1 cellular context compared by ENCODE assay signal in the genomic region with DNA sequence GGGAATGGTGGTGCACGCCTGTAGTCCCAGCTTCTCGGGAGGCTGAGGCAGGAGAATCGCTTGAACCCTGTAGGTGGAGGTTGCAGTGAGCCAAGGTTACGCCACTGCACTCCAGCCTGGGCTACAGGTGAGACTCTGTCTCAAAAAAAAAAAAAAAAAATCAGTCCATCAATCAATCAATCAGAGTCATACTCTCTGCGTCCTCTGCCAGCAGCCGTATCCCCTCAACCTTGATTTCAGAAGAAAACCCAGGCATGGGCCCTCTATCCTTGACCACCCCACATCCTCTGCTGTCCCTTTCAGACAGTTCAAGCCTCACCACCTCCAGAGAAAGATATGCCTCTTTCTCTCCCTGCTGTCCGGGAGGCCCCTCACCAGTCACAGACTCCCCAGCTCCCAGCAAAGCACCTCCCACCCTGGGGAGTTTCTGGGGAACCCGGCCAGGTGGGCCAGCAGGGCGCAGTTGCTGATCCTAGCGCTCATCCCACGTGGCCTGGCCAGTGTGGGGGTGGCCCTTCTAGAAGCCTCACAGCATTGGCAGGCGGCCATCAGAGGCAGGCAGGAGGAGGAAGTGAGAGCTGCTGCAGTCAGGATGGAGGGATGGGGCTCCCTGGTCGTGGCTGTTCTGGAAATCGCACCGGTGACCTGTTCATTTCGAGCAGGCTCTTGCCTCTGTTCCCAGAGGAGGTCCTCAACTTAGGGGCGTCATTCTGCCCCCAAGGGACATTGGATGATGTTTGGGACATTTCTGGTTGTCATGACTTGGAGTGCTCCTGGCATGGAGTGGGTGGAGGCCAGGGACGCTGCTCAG.
TF ChIP-seq lines count a peak whose summit lies in the region.

No MANE protein-coding gene starts in this region.

TF ChIP-seq in K562, 482 proteins besides CTCF, POLR2A, EP300 and RAD21 (continued from another document and continues in another):
- TF ChIP-seq, protein P1, sequence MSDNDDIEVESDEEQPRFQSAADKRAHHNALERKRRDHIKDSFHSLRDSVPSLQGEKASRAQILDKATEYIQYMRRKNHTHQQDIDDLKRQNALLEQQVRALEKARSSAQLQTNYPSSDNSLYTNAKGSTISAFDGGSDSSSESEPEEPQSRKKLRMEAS (CRISPR knock-in tag; IDR thresholded peaks at IDR 0.05), result peak; percentile 94
- TF ChIP-seq CREBBP (IDR thresholded peaks at IDR 0.05; ENCODE audit: low read depth, low read length), result no peak
- no peak for TF ChIP-seq MEF2A (IDR thresholded peaks at IDR 0.05; ENCODE audit: control insufficient read depth, low read depth, low read length)
- TF ChIP-seq KDM5B (IDR thresholded peaks at IDR 0.05; ENCODE audit: insufficient replicate concordance, low read depth, low read length), result peak; percentile 51
- TF ChIP-seq, protein P2, sequence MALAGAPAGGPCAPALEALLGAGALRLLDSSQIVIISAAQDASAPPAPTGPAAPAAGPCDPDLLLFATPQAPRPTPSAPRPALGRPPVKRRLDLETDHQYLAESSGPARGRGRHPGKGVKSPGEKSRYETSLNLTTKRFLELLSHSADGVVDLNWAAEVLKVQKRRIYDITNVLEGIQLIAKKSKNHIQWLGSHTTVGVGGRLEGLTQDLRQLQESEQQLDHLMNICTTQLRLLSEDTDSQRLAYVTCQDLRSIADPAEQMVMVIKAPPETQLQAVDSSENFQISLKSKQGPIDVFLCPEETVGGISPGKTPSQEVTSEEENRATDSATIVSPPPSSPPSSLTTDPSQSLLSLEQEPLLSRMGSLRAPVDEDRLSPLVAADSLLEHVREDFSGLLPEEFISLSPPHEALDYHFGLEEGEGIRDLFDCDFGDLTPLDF (CRISPR knock-in tag; IDR thresholded peaks at IDR 0.05), result no peak
- TF ChIP-seq KLF6 (CRISPR knock-in tag; IDR thresholded peaks at IDR 0.05; ENCODE audit: borderline replicate concordance), result no peak
- peak; percentile 79 for TF ChIP-seq POLR2G (IDR thresholded peaks at IDR 0.05; ENCODE audit: low read depth, low read length)
- TF ChIP-seq ZNF23 (CRISPR knock-in tag; IDR thresholded peaks at IDR 0.05), result no peak
- peak; percentile 28; the same call in 1 of the 2 replicates for TF ChIP-seq PHF8 (IDR thresholded peaks at IDR 0.05; ENCODE audit: borderline replicate concordance, low read length)
- TF ChIP-seq, protein P3, sequence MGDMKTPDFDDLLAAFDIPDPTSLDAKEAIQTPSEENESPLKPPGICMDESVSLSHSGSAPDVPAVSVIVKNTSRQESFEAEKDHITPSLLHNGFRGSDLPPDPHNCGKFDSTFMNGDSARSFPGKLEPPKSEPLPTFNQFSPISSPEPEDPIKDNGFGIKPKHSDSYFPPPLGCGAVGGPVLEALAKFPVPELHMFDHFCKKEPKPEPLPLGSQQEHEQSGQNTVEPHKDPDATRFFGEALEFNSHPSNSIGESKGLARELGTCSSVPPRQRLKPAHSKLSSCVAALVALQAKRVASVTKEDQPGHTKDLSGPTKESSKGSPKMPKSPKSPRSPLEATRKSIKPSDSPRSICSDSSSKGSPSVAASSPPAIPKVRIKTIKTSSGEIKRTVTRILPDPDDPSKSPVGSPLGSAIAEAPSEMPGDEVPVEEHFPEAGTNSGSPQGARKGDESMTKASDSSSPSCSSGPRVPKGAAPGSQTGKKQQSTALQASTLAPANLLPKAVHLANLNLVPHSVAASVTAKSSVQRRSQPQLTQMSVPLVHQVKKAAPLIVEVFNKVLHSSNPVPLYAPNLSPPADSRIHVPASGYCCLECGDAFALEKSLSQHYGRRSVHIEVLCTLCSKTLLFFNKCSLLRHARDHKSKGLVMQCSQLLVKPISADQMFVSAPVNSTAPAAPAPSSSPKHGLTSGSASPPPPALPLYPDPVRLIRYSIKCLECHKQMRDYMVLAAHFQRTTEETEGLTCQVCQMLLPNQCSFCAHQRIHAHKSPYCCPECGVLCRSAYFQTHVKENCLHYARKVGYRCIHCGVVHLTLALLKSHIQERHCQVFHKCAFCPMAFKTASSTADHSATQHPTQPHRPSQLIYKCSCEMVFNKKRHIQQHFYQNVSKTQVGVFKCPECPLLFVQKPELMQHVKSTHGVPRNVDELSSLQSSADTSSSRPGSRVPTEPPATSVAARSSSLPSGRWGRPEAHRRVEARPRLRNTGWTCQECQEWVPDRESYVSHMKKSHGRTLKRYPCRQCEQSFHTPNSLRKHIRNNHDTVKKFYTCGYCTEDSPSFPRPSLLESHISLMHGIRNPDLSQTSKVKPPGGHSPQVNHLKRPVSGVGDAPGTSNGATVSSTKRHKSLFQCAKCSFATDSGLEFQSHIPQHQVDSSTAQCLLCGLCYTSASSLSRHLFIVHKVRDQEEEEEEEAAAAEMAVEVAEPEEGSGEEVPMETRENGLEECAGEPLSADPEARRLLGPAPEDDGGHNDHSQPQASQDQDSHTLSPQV (IDR thresholded peaks at IDR 0.05), result peak; percentile 91
- no peak for TF ChIP-seq ZNF445 (CRISPR knock-in tag; IDR thresholded peaks at IDR 0.05; ENCODE audit: low read depth)
- peak; percentile 36; the same call in 1 of the 2 replicates for TF ChIP-seq ZNF263 (CRISPR knock-in tag; IDR thresholded peaks at IDR 0.05; ENCODE audit: borderline replicate concordance)
- no peak for TF ChIP-seq HDAC3 (IDR thresholded peaks at IDR 0.05; ENCODE audit: borderline replicate concordance, partially characterized antibody)
- TF ChIP-seq, protein P4, sequence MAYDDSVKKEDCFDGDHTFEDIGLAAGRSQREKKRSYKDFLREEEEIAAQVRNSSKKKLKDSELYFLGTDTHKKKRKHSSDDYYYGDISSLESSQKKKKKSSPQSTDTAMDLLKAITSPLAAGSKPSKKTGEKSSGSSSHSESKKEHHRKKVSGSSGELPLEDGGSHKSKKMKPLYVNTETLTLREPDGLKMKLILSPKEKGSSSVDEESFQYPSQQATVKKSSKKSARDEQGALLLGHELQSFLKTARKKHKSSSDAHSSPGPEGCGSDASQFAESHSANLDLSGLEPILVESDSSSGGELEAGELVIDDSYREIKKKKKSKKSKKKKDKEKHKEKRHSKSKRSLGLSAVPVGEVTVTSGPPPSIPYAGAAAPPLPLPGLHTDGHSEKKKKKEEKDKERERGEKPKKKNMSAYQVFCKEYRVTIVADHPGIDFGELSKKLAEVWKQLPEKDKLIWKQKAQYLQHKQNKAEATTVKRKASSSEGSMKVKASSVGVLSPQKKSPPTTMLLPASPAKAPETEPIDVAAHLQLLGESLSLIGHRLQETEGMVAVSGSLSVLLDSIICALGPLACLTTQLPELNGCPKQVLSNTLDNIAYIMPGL (CRISPR knock-in tag; IDR thresholded peaks at IDR 0.05), result no peak
- TF ChIP-seq CBX2 (IDR thresholded peaks at IDR 0.05; ENCODE audit: insufficient read depth, low read length, poor library complexity, severe bottlenecking), result no peak
- TF ChIP-seq CBFA2T3 (IDR thresholded peaks at IDR 0.05), result 0 out of 2 replicates have a peak, but pooled peaks have one; percentile 22
- 0 out of 2 replicates have a peak, but pooled peaks have one; percentile 51 for TF ChIP-seq ZNF311 (CRISPR knock-in tag; IDR thresholded peaks at IDR 0.05)
- TF ChIP-seq, protein P5, sequence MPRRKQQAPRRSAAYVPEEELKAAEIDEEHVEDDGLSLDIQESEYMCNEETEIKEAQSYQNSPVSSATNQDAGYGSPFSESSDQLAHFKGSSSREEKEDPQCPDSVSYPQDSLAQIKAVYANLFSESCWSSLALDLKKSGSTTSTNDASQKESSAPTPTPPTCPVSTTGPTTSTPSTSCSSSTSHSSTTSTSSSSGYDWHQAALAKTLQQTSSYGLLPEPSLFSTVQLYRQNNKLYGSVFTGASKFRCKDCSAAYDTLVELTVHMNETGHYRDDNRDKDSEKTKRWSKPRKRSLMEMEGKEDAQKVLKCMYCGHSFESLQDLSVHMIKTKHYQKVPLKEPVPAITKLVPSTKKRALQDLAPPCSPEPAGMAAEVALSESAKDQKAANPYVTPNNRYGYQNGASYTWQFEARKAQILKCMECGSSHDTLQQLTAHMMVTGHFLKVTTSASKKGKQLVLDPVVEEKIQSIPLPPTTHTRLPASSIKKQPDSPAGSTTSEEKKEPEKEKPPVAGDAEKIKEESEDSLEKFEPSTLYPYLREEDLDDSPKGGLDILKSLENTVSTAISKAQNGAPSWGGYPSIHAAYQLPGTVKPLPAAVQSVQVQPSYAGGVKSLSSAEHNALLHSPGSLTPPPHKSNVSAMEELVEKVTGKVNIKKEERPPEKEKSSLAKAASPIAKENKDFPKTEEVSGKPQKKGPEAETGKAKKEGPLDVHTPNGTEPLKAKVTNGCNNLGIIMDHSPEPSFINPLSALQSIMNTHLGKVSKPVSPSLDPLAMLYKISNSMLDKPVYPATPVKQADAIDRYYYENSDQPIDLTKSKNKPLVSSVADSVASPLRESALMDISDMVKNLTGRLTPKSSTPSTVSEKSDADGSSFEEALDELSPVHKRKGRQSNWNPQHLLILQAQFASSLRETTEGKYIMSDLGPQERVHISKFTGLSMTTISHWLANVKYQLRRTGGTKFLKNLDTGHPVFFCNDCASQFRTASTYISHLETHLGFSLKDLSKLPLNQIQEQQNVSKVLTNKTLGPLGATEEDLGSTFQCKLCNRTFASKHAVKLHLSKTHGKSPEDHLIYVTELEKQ (CRISPR knock-in tag; IDR thresholded peaks at IDR 0.05), result no peak
- no peak for TF ChIP-seq GTF2A2 (tag; IDR thresholded peaks at IDR 0.05)
- TF ChIP-seq ELF1 (tag; IDR thresholded peaks at IDR 0.05), result peak; percentile 52; the same call in 1 of the 2 replicates
- peak; percentile 27 to 32; a peak in 1 of 4 replicates for TF ChIP-seq MAZ (CRISPR knock-in tag; conservative IDR thresholded peaks at IDR 0.05 in 1 of 2, IDR thresholded peaks at IDR 0.05 in 1 of 2)
- TF ChIP-seq TSC22D4 (tag; IDR thresholded peaks at IDR 0.05), result no peak
- TF ChIP-seq, protein P6, sequence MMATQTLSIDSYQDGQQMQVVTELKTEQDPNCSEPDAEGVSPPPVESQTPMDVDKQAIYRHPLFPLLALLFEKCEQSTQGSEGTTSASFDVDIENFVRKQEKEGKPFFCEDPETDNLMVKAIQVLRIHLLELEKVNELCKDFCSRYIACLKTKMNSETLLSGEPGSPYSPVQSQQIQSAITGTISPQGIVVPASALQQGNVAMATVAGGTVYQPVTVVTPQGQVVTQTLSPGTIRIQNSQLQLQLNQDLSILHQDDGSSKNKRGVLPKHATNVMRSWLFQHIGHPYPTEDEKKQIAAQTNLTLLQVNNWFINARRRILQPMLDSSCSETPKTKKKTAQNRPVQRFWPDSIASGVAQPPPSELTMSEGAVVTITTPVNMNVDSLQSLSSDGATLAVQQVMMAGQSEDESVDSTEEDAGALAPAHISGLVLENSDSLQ (IDR thresholded peaks at IDR 0.05), result peak; percentile 81
- 0 out of 2 replicates have a peak, but pooled peaks have one; percentile 14 for TF ChIP-seq MBD2 (IDR thresholded peaks at IDR 0.05; ENCODE audit: borderline replicate concordance, low read depth)
- no peak for TF ChIP-seq SMARCB1 (IDR thresholded peaks at IDR 0.05; ENCODE audit: insufficient read length, low read depth)
- no peak for TF ChIP-seq CAMTA2 (CRISPR knock-in tag; conservative IDR thresholded peaks at IDR 0.05)
- TF ChIP-seq SNIP1 (IDR thresholded peaks at IDR 0.05; ENCODE audit: low read depth), result no peak
- TF ChIP-seq ZNF143 (CRISPR knock-in tag; IDR thresholded peaks at IDR 0.05), result no peak
- TF ChIP-seq ZEB2 (IDR thresholded peaks at IDR 0.05), result peak; percentile 13; the same call in 1 of the 2 replicates
- TF ChIP-seq TCF3 (CRISPR knock-in tag; IDR thresholded peaks at IDR 0.05), result peak; percentile 31
- TF ChIP-seq, protein P7, sequence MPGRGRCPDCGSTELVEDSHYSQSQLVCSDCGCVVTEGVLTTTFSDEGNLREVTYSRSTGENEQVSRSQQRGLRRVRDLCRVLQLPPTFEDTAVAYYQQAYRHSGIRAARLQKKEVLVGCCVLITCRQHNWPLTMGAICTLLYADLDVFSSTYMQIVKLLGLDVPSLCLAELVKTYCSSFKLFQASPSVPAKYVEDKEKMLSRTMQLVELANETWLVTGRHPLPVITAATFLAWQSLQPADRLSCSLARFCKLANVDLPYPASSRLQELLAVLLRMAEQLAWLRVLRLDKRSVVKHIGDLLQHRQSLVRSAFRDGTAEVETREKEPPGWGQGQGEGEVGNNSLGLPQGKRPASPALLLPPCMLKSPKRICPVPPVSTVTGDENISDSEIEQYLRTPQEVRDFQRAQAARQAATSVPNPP (IDR thresholded peaks at IDR 0.05; ENCODE audit: borderline replicate concordance, insufficient read depth, insufficient read length), result no peak
- TF ChIP-seq NR2F6 (CRISPR knock-in tag; IDR thresholded peaks at IDR 0.05), result no peak
- no peak for TF ChIP-seq GTF2E2 (tag; IDR thresholded peaks at IDR 0.05)
- TF ChIP-seq COPS2 (conservative IDR thresholded peaks at IDR 0.05), result no peak
- no peak for TF ChIP-seq FOS (IDR thresholded peaks at IDR 0.05; ENCODE audit: extremely low read depth, insufficient read length)
- no peak for TF ChIP-seq SETDB1 (IDR thresholded peaks at IDR 0.05; ENCODE audit: low read length)
- TF ChIP-seq ZNF24 (IDR thresholded peaks at IDR 0.05), result no peak
- TF ChIP-seq CTBP1 (IDR thresholded peaks at IDR 0.05; ENCODE audit: borderline replicate concordance), result peak; percentile 91
- peak; percentile 84 for TF ChIP-seq EP400 (IDR thresholded peaks at IDR 0.05)
- peak; percentile 91 for TF ChIP-seq L3MBTL2 (IDR thresholded peaks at IDR 0.05)
- no peak for TF ChIP-seq SUPT5H (IDR thresholded peaks at IDR 0.05)
- TF ChIP-seq, protein P8, sequence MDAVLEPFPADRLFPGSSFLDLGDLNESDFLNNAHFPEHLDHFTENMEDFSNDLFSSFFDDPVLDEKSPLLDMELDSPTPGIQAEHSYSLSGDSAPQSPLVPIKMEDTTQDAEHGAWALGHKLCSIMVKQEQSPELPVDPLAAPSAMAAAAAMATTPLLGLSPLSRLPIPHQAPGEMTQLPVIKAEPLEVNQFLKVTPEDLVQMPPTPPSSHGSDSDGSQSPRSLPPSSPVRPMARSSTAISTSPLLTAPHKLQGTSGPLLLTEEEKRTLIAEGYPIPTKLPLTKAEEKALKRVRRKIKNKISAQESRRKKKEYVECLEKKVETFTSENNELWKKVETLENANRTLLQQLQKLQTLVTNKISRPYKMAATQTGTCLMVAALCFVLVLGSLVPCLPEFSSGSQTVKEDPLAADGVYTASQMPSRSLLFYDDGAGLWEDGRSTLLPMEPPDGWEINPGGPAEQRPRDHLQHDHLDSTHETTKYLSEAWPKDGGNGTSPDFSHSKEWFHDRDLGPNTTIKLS (IDR thresholded peaks at IDR 0.05; ENCODE audit: borderline replicate concordance, low read depth), result 0 out of 2 replicates have a peak, but pooled peaks have one; percentile 52
- no peak for TF ChIP-seq SP2 (IDR thresholded peaks at IDR 0.05; ENCODE audit: extremely low read depth, low read depth, low read length, poor library complexity, severe bottlenecking)
- TF ChIP-seq, protein P9, sequence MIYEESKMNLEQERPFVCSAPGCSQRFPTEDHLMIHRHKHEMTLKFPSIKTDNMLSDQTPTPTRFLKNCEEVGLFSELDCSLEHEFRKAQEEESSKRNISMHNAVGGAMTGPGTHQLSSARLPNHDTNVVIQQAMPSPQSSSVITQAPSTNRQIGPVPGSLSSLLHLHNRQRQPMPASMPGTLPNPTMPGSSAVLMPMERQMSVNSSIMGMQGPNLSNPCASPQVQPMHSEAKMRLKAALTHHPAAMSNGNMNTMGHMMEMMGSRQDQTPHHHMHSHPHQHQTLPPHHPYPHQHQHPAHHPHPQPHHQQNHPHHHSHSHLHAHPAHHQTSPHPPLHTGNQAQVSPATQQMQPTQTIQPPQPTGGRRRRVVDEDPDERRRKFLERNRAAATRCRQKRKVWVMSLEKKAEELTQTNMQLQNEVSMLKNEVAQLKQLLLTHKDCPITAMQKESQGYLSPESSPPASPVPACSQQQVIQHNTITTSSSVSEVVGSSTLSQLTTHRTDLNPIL (CRISPR knock-in tag; IDR thresholded peaks at IDR 0.05), result no peak
